ENCODE assay signal across 12 cellular contexts in genomic region chr3:106635271-106635670, GRCh38.
A peak's percentile ranks its signal among the peaks of the same experiment; 100 is the strongest.
DNase-seq lines count a peak whose midpoint lies in the region; ATAC-seq and TF ChIP-seq lines count a peak whose summit lies in the region.
"Had no signal": no experiment of that assay in that cellular context is flagged by ENCODE, and none has a peak within 500 bp of the region (broad histone marks: within the 10 kb centered on the region; RNA-seq: fewer than 3 reads in every experiment).

No MANE protein-coding gene starts in this region.

- in situ Hi-C loops in GM13977 (cut with MboI; ENCODE audit: low pct_unique_long_range_greater_than_20kb, low sequenced_read_pairs, unreplicated experiment) = no loop called here

- H3K27me3 ChIP-seq in MG63 = no peaks in the 10 kb centered on the region

- DNase-seq in AG09309 (ENCODE audit: low read depth) (peak; percentile 89), MG63 (peak; percentile 38), epithelial cell of prostate (ENCODE audit: low read depth, low spot score) (no peak), GM13977 (ENCODE audit: low spot score) (no peak), caudate nucleus (lab: John Stamatoyannopoulos, UW) (no peak), DMS153 (lab: John Stamatoyannopoulos, UW) (no peak)
- DNase-seq: foreskin melanocyte, NCI-H524 treated with DMSO at 0.1 percent for 48 hours, spleen, substantia nigra had no signal

- peak overlapping the region; percentile 43 for H3K27ac ChIP-seq in epithelial cell of prostate
- H3K27ac ChIP-seq in caudate nucleus (ENCODE audit: low read depth, low read length) = no peak overlapping the region
- H3K27ac ChIP-seq: spleen had no signal

- H3K4me3 ChIP-seq in AG09309 (ENCODE audit: control insufficient read depth, low read depth, low read length) (no peak overlapping the region), MG63 (no peak overlapping the region)
- H3K4me3 ChIP-seq: spleen had no signal

- H3K36me3 ChIP-seq in MG63 = no peaks in the 10 kb centered on the region
- H3K36me3 ChIP-seq: spleen had no signal

- peak; percentile 74 for ATAC-seq in GM21367 (IDR thresholded peaks at IDR 0.05; ENCODE audit: unreplicated experiment)
- no peak for ATAC-seq in HG02870 (IDR thresholded peaks at IDR 0.05; ENCODE audit: unreplicated experiment)

- TF ChIP-seq CTCF in AG09309 (IDR thresholded peaks at IDR 0.05; ENCODE audit: control insufficient read depth, insufficient read depth, low read depth, low read length, missing control alignments) = no peak
- TF ChIP-seq CTCF in GM13977 (IDR thresholded peaks at IDR 0.05; ENCODE audit: extremely low read depth, insufficient read depth, missing control alignments) = no peak

- no peaks in the 10 kb centered on the region for H3K9me3 ChIP-seq in MG63
- H3K9me3 ChIP-seq: spleen had no signal

Comparison
In these comparisons a context has a peak if more than half of its experiments do, and no peak if none do; other contexts are left out.
1. DNase-seq: peak in AG09309 (single experiment) and MG63 (single experiment); none in epithelial cell of prostate (single experiment), GM13977 (single experiment), caudate nucleus (0 of 61) and DMS153 (single experiment).